ENCODE assay signal across 1 cellular context in genomic region chr10:78582540-78582939, GRCh38.
TF ChIP-seq lines count a peak whose summit lies in the region.

No MANE protein-coding gene starts in this region.

TF ChIP-seq in IMR-90, 13 proteins besides CTCF, POLR2A, EP300 and RAD21 (continued from another document):
- TF ChIP-seq USF2 (IDR thresholded peaks at IDR 0.05; ENCODE audit: low read depth, low read length) (no peak), ELK1 (IDR thresholded peaks at IDR 0.05; ENCODE audit: borderline replicate concordance, low read depth, low read length) (no peak), RCOR1 (IDR thresholded peaks at IDR 0.05; ENCODE audit: insufficient replicate concordance, low read length) (no peak), SMC3 (IDR thresholded peaks at IDR 0.05; ENCODE audit: low read depth, low read length) (no peak), MAZ (IDR thresholded peaks at IDR 0.05; ENCODE audit: borderline replicate concordance, low read depth, low read length) (no peak)
